Comparison of ENCODE assay signal across 15 cellular contexts in genomic region chr20:38153401-38153800, GRCh38. TPM values are rescaled to one million over a fixed set of nuclear protein-coding genes. Genes with fewer than 3 reads are reported as not detected.
DNase-seq lines count a peak whose midpoint lies in the region; ATAC-seq, FAIRE-seq and TF ChIP-seq lines count a peak whose summit lies in the region.
"Had no signal": no experiment of that assay in that cellular context is flagged by ENCODE, and none has a peak within 500 bp of the region (broad histone marks: within the 10 kb centered on the region; RNA-seq: fewer than 3 reads in every experiment).

No MANE protein-coding gene starts in this region.

- H3K9me3 ChIP-seq in right atrium auricular region, result no peaks in the 10 kb centered on the region
- no peaks in the 10 kb centered on the region for H3K9me3 ChIP-seq in right cardiac atrium (ENCODE audit: control insufficient read depth, low read length)
- H3K9me3 ChIP-seq in endothelial cell of umbilical vein (replicated peaks; ENCODE audit: control insufficient read depth, insufficient read depth, low read length), result no peaks in the 10 kb centered on the region
- H3K9me3 ChIP-seq in parathyroid adenoma (ENCODE audit: control insufficient read depth, low read length), result no peaks in the 10 kb centered on the region
- no peaks in the 10 kb centered on the region for H3K9me3 ChIP-seq in vagina

- H3K4me1 ChIP-seq in right atrium auricular region (peaks cover 0 to 84% of the 10 kb centered on the region in 2 donors), right cardiac atrium (ENCODE audit: control insufficient read depth, insufficient read depth, low read length) (peaks cover 17% of the 10 kb centered on the region), endothelial cell of umbilical vein (ENCODE audit: control insufficient read depth, extremely low read depth, insufficient read depth, low read length) (peaks cover 91% of the 10 kb centered on the region), parathyroid adenoma (peaks cover 6% of the 10 kb centered on the region), vagina (peaks cover 52% of the 10 kb centered on the region)

- BruUV-seq in endothelial cell of umbilical vein (replicated peaks; lab: Mats Ljungman, UMichigan), result no TSS peak

- no peaks in the 10 kb centered on the region for H4K20me1 ChIP-seq in endothelial cell of umbilical vein (replicated peaks; ENCODE audit: control insufficient read depth, extremely low read depth, insufficient read depth, low read length)

- CTCF ChIA-PET in endothelial cell of umbilical vein (lab: Charles Lee), result interaction anchor here (0.8 to 4.1 kb wide), 7 partner anchors 9 to 96 kb away, joined by 3 to 27 read pairs (median 15); no protein-coding TSS in a partner anchor

- no peak for TF ChIP-seq CTCF in right atrium auricular region (IDR thresholded peaks at IDR 0.05)
- TF ChIP-seq CTCF in endothelial cell of umbilical vein (IDR thresholded peaks at IDR 0.05; ENCODE audit: extremely low read depth in 1 of 2, insufficient read depth in 1 of 2, low read depth in 1 of 2, low read length in 2 of 2), result no peak
- no peak for TF ChIP-seq CTCF in parathyroid adenoma (IDR thresholded peaks at IDR 0.05)
- TF ChIP-seq CTCF in vagina (IDR thresholded peaks at IDR 0.05), result no peak

- H3K4me3 ChIP-seq in right atrium auricular region, result no peak overlapping the region
- H3K4me3 ChIP-seq in right cardiac atrium (ENCODE audit: low read length), result no peak overlapping the region
- H3K4me3 ChIP-seq in endothelial cell of umbilical vein (replicated peaks in 1 of 3; ENCODE audit: insufficient read depth in 1 of 3, low read depth in 1 of 3, low read length in 3 of 3), result no peak overlapping the region
- no peak overlapping the region for H3K4me3 ChIP-seq in parathyroid adenoma (ENCODE audit: low read depth, low read length)
- no peak overlapping the region for H3K4me3 ChIP-seq in vagina

- no peaks in the 10 kb centered on the region for H3K27me3 ChIP-seq in right atrium auricular region
- H3K27me3 ChIP-seq in right cardiac atrium (ENCODE audit: control insufficient read depth, insufficient read depth), result no peaks in the 10 kb centered on the region
- H3K27me3 ChIP-seq in endothelial cell of umbilical vein (ENCODE audit: control insufficient read depth in 2 of 2, insufficient read depth in 2 of 2, low read length in 2 of 2), result no peaks in the 10 kb centered on the region
- H3K27me3 ChIP-seq in parathyroid adenoma (ENCODE audit: control insufficient read depth, insufficient read depth, low read length), result no peaks in the 10 kb centered on the region
- no peaks in the 10 kb centered on the region for H3K27me3 ChIP-seq in vagina

- no peak overlapping the region for H3K4me2 ChIP-seq in endothelial cell of umbilical vein (ENCODE audit: insufficient read depth, low read length)
- H3K4me2 ChIP-seq in parathyroid adenoma (ENCODE audit: low read length), result no peak overlapping the region

- intact Hi-C loops in right cardiac atrium (cut with DNase I), result no loop called here
- intact Hi-C loops in endothelial cell of umbilical vein (cut with micrococcal nuclease), result loop anchor here (5.0 kb wide), 1 partner anchor 96 kb away; no protein-coding TSS in a partner anchor
- intact Hi-C loops in vagina (cut with DNase I), result no loop called here

- H3K36me3 ChIP-seq in right atrium auricular region, result peaks cover 78% of the 10 kb centered on the region
- H3K36me3 ChIP-seq in endothelial cell of umbilical vein (ENCODE audit: control insufficient read depth in 2 of 2, extremely low read depth in 1 of 2, insufficient read depth in 2 of 2, low read length in 2 of 2), result peaks cover 48 to 59% of the 10 kb centered on the region in 2 experiments
- H3K36me3 ChIP-seq in parathyroid adenoma (ENCODE audit: control insufficient read depth, insufficient read depth, low read length), result no peaks in the 10 kb centered on the region
- peaks cover 0 to 11% of the 10 kb centered on the region in 2 donors for H3K36me3 ChIP-seq in vagina

- no peak for FAIRE-seq in endothelial cell of umbilical vein (lab: Jason Lieb, UNC)
- FAIRE-seq: H54 had no signal

- peaks cover 66% of the 10 kb centered on the region for H3K79me2 ChIP-seq in endothelial cell of umbilical vein (ENCODE audit: control insufficient read depth, insufficient read depth, low read length)
- H3K79me2 ChIP-seq in parathyroid adenoma, result no peaks in the 10 kb centered on the region

- H2AFZ ChIP-seq in endothelial cell of umbilical vein (ENCODE audit: low read depth, low read length) (no peak overlapping the region), parathyroid adenoma (no peak overlapping the region)

- POLR2A ChIA-PET in endothelial cell of umbilical vein (lab: Charles Lee), result no interaction called here

- H3K9ac ChIP-seq in endothelial cell of umbilical vein (replicated peaks; ENCODE audit: extremely low read depth, insufficient read depth, low read length), result peak overlapping the region; percentile 95
- no peak overlapping the region for H3K9ac ChIP-seq in parathyroid adenoma

- no peaks in the 10 kb centered on the region for H3K9me1 ChIP-seq in endothelial cell of umbilical vein (replicated peaks; ENCODE audit: control insufficient read depth, extremely low read depth, insufficient read depth, low read length)

- TF ChIP-seq POLR2A in endothelial cell of umbilical vein (IDR thresholded peaks at IDR 0.05; ENCODE audit: low read depth, low read length) (peak; percentile 65), vagina (IDR thresholded peaks at IDR 0.05) (no peak)

- no peak for DNase-seq in right atrium auricular region (ENCODE audit: low spot score)
- no peak for DNase-seq in right cardiac atrium
- peak; percentile 23 for DNase-seq in endothelial cell of umbilical vein (ENCODE audit: low read depth, low spot score)
- no peak for DNase-seq in vagina (ENCODE audit: extremely low spot score in 2 of 2)
- no peak for DNase-seq in NCI-H82 treated with DMSO at 0.1 percent for 48 hours (lab: John Stamatoyannopoulos, UW; ENCODE audit: unreplicated experiment)
- DNase-seq in occipital lobe (lab: John Stamatoyannopoulos, UW), result no peak
- DNase-seq: activated naive CD8-positive, alpha-beta T cell treated with anti-CD3 and anti-CD28 coated beads for 36 hours; CD4-positive, alpha-beta memory T cell; DMS79 treated with DMSO at 0.1 percent for 48 hours; NCI-H1092 treated with DMSO at 0.1 percent for 48 hours; NCI-H69; stimulated activated naive B cell treated with anti-CD40 and anti-IgM and Interleukin-4, amounts not matched to agents 10 μg/mL and 1 μg/mL and 100 μg/mL, for 72 hours had no signal

- dilution Hi-C loops in endothelial cell of umbilical vein (cut with MboI; ENCODE audit: extremely low pct_ligation_motif_present, low sequenced_read_pairs), result no loop called here

- 91% methylated on average over 5 of the region's 5 CpGs for WGBS in right cardiac atrium

- H3K27ac ChIP-seq in right atrium auricular region (peak overlapping the region; percentile 90 to 96), right cardiac atrium (ENCODE audit: low read length) (no peak overlapping the region), endothelial cell of umbilical vein (ENCODE audit: insufficient read depth, low read depth, low read length) (peak overlapping the region; percentile 100), parathyroid adenoma (peak overlapping the region; percentile 67), vagina (peak overlapping the region; percentile 80)

- ATAC-seq in right cardiac atrium (no peak), HG02759 (IDR thresholded peaks at IDR 0.05; ENCODE audit: unreplicated experiment) (no peak)

TF ChIP-seq in endothelial cell of umbilical vein, 7 proteins besides CTCF, POLR2A, EP300 and RAD21:
- TF ChIP-seq POLR2AphosphoS5 (IDR thresholded peaks at IDR 0.05; ENCODE audit: insufficient read depth, low read depth, low read length) (peak; percentile 20), MAX (IDR thresholded peaks at IDR 0.05; ENCODE audit: insufficient read depth, insufficient read length) (no peak)

RNA-seq across cellular contexts. Expression of gene TGM2, which starts 11.7 kb away (rescaled TPM):
- total RNA-seq in right atrium auricular region (1,000 to 10,000 TPM in 1 of 2 donors, 100 to 1,000 TPM in 1; 680 to 1,303 TPM), right cardiac atrium (1,000 to 10,000 TPM in 3 of 4 donors, 100 to 1,000 TPM in 1; 963 to 1,731 (median 1,257) TPM), endothelial cell of umbilical vein (708 and 868 TPM in 2 replicates), vagina (92.8 TPM), occipital lobe (3.7 TPM)
- polyA plus RNA-seq in right cardiac atrium (447 TPM), endothelial cell of umbilical vein (810 and 861 TPM in 2 replicates)
- polyA plus RNA-seq in endothelial cell of umbilical vein (2011; cell fraction: cytosol; rRNA removed), result 710 and 739 TPM in 2 replicates
- 680 and 705 TPM in 2 replicates for polyA plus RNA-seq in endothelial cell of umbilical vein (2011; cell fraction: nucleus; rRNA removed)
- 931 and 1,022 TPM in 2 replicates for polyA plus RNA-seq in endothelial cell of umbilical vein (2012)
- 986 and 1,245 TPM in 2 replicates for polyA minus RNA-seq in endothelial cell of umbilical vein
- polyA minus RNA-seq in endothelial cell of umbilical vein (2011; cell fraction: cytosol; rRNA and poly(A)+ RNA removed), result 21.3 TPM
- polyA minus RNA-seq in endothelial cell of umbilical vein (2011; cell fraction: nucleus; rRNA and poly(A)+ RNA removed), result 361 and 435 TPM in 2 replicates
- total RNA-seq: activated naive CD8-positive, alpha-beta T cell treated with anti-CD3 and anti-CD28 coated beads for 36 hours had no signal

Comparison
In these comparisons a context has a peak if more than half of its experiments do, and no peak if none do; other contexts are left out.
1. RNA of gene TGM2, which starts 11.7 kb away (total RNA-seq): 680 to 1,303 TPM in right atrium auricular region, 963 to 1,731 TPM in right cardiac atrium, 708 to 868 TPM in endothelial cell of umbilical vein and 92.8 TPM in vagina (single experiment); 3.7 TPM in occipital lobe (single experiment); every median in the first group is over 10 times any median in the second.